Comparison of ENCODE assay signal across 22 cellular contexts in the genomic region with DNA sequence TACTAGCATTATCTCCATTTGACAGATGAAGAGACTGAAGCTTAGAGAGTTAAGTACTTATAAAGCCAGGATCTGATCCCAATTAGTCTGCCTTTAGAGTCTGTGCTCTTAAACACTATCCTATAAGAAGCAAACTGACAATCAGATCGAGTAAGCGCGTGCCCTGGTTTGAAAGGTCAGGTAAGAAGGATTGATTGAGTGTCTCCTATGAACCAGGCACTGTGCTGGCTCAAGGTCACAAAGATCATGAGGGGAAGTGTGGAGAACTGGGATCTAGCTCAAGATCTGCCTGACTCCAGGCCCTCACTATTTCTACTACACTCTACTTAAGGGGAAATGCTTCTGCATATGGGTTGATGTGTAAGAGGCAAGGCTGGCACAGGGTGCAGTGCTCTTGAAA.
DNase-seq lines count a peak whose midpoint lies in the region; ATAC-seq, FAIRE-seq and TF ChIP-seq lines count a peak whose summit lies in the region.
"Had no signal": no experiment of that assay in that cellular context is flagged by ENCODE, and none has a peak within 500 bp of the region (broad histone marks: within the 10 kb centered on the region; RNA-seq: fewer than 3 reads in every experiment).

No MANE protein-coding gene starts in this region.

- H3K9me3 Mint-ChIP-seq in neural progenitor cell: peaks cover 28% of the 10 kb centered on the region

- no peak for FAIRE-seq in bronchial epithelial cell (lab: Jason Lieb, UNC)

- H3K36me3 ChIP-seq in HCT116 (ENCODE audit: control insufficient read depth in 1 of 2, insufficient read depth in 2 of 2, low read length in 2 of 2) (no peaks in the 10 kb centered on the region), bronchial epithelial cell (ENCODE audit: control insufficient read depth, insufficient read depth, low read length) (no peaks in the 10 kb centered on the region), neural progenitor cell (no peaks in the 10 kb centered on the region)
- H3K36me3 ChIP-seq in effector memory CD4-positive, alpha-beta T cell (ENCODE audit: control insufficient read depth, insufficient read depth, low read length): no peaks in the 10 kb centered on the region
- H3K36me3 ChIP-seq: esophagus muscularis mucosa, gastroesophageal sphincter, thyroid gland had no signal

- no peak for TF ChIP-seq RAD21 in HCT116 (IDR thresholded peaks at IDR 0.05; ENCODE audit: low read depth)

- no peak overlapping the region for H2AFZ ChIP-seq in HCT116 (ENCODE audit: low read depth, low read length, poor library complexity, severe bottlenecking)
- no peak overlapping the region for H2AFZ ChIP-seq in neural progenitor cell (replicated peaks)

- H3K79me2 ChIP-seq in HCT116 (ENCODE audit: insufficient read depth, low read length) (no peaks in the 10 kb centered on the region), neural progenitor cell (ENCODE audit: low read depth) (peaks cover 36% of the 10 kb centered on the region)

- H3K4me1 ChIP-seq in HCT116 (ENCODE audit: control insufficient read depth in 1 of 2, insufficient read depth in 2 of 2, low read length in 2 of 2): peaks cover 12 to 47% of the 10 kb centered on the region in 2 experiments
- H3K4me1 ChIP-seq in neural progenitor cell: peaks cover 57% of the 10 kb centered on the region
- no peaks in the 10 kb centered on the region for H3K4me1 ChIP-seq in effector memory CD4-positive, alpha-beta T cell (ENCODE audit: control insufficient read depth, insufficient read depth, low read length, poor library complexity, severe bottlenecking)

- TF ChIP-seq POLR2A in HCT116 (IDR thresholded peaks at IDR 0.05; ENCODE audit: borderline replicate concordance, extremely low read depth, insufficient read depth, insufficient read length): no peak

- intact Hi-C loops in HCT116 (cut with micrococcal nuclease): no loop called here

- H3K9me3 ChIP-seq in HCT116 (ENCODE audit: control insufficient read depth in 1 of 2, insufficient read depth in 1 of 2, low read depth in 1 of 2, low read length in 2 of 2) (no peaks in the 10 kb centered on the region), neural progenitor cell (ENCODE audit: low read depth) (peaks cover 6% of the 10 kb centered on the region)
- no peaks in the 10 kb centered on the region for H3K9me3 ChIP-seq in effector memory CD4-positive, alpha-beta T cell (ENCODE audit: control insufficient read depth, low read length)
- H3K9me3 ChIP-seq: esophagus muscularis mucosa, gastroesophageal sphincter, thyroid gland had no signal

- no TSS peak for BruUV-seq in HCT116 (replicated peaks; lab: Mats Ljungman, UMichigan)

- DNase-seq in HCT116 (ENCODE audit: low read depth, low spot score) (no peak), NCI-H82 treated with DMSO at 0.1 percent for 48 hours (lab: John Stamatoyannopoulos, UW; ENCODE audit: unreplicated experiment) (peak; percentile 99), bronchial epithelial cell (ENCODE audit: low read depth) (peak; percentile 53), neural progenitor cell (ENCODE audit: low spot score) (no peak), globus pallidus (ENCODE audit: low spot score) (no peak)
- DNase-seq in effector memory CD4-positive, alpha-beta T cell: no peak
- DNase-seq: activated CD4-positive, alpha-beta T cell treated with anti-CD3 and anti-CD28 coated beads, Interleukin-2, amount 50 U/mL, for 4 hours; activated gamma-delta T cell treated with Interleukin-2 at 50 U/mL for 16 hours; CD4-positive, CD25-positive, alpha-beta regulatory T cell; GDM1; naive thymus-derived CD8-positive, alpha-beta T cell; NCI-H187 treated with DMSO at 0.1 percent for 48 hours; posterior cingulate gyrus; stimulated activated CD4-positive, alpha-beta T cell treated with anti-CD3 and anti-CD28 coated beads, Interleukin-1b, Interleukin-23, amount 100 ng/mL, for 48 hours; stimulated activated naive CD8-positive, alpha-beta T cell treated with anti-CD3 and anti-CD28 coated beads, Interleukin-15, Interleukin-2, amounts not matched to agents 100 U/mL and 50 U/mL, for 24 hours; thyroid gland had no signal

- no peaks in the 10 kb centered on the region for H3K9me2 ChIP-seq in HCT116 (ENCODE audit: insufficient read depth)

- H3K9ac ChIP-seq in HCT116 (ENCODE audit: low read length) (no peak overlapping the region), neural progenitor cell (no peak overlapping the region)

- peaks cover 53% of the 10 kb centered on the region for H3K4me1 Mint-ChIP-seq in neural progenitor cell

- H3K27me3 Mint-ChIP-seq in neural progenitor cell (ENCODE audit: insufficient read depth, low read depth): peaks cover 7% of the 10 kb centered on the region

- H4K20me1 ChIP-seq in HCT116 (ENCODE audit: insufficient read depth): no peaks in the 10 kb centered on the region
- no peaks in the 10 kb centered on the region for H4K20me1 ChIP-seq in neural progenitor cell (ENCODE audit: low read depth)

- H3K4me3 Mint-ChIP-seq in neural progenitor cell: no peak overlapping the region
- H3K4me3 Mint-ChIP-seq: CD4-positive, CD25-positive, alpha-beta regulatory T cell; memory B cell; naive thymus-derived CD8-positive, alpha-beta T cell had no signal

- H3K36me3 Mint-ChIP-seq in neural progenitor cell: peaks cover 3% of the 10 kb centered on the region
- H3K36me3 Mint-ChIP-seq: CD4-positive, CD25-positive, alpha-beta regulatory T cell; memory B cell; naive thymus-derived CD8-positive, alpha-beta T cell had no signal

- H3K27me3 ChIP-seq in HCT116 (ENCODE audit: insufficient read depth, low read length) (no peaks in the 10 kb centered on the region), bronchial epithelial cell (ENCODE audit: control insufficient read depth, insufficient read depth, low read length) (no peaks in the 10 kb centered on the region), neural progenitor cell (no peaks in the 10 kb centered on the region)
- H3K27me3 ChIP-seq in effector memory CD4-positive, alpha-beta T cell (replicated peaks; ENCODE audit: control insufficient read depth, insufficient read depth, low read length, poor library complexity, severe bottlenecking): no peaks in the 10 kb centered on the region
- H3K27me3 ChIP-seq: esophagus muscularis mucosa, gastroesophageal sphincter, thyroid gland had no signal

- H3F3A ChIP-seq in neural progenitor cell (ENCODE audit: low read depth): peaks cover 53% of the 10 kb centered on the region

- H3K27ac ChIP-seq in HCT116 (ENCODE audit: low read depth, low read length): no peak overlapping the region
- no peak overlapping the region for H3K27ac ChIP-seq in neural progenitor cell
- no peak overlapping the region for H3K27ac ChIP-seq in effector memory CD4-positive, alpha-beta T cell (ENCODE audit: insufficient read depth, low read length, poor library complexity, severe bottlenecking)

- H3K4me3 ChIP-seq in HCT116 (replicated peaks in 1 of 2; ENCODE audit: low read depth in 1 of 2, low read length in 2 of 2) (no peak overlapping the region), bronchial epithelial cell (ENCODE audit: low read depth, low read length) (no peak overlapping the region), neural progenitor cell (no peak overlapping the region)
- no peak overlapping the region for H3K4me3 ChIP-seq in effector memory CD4-positive, alpha-beta T cell (ENCODE audit: insufficient read depth, low read depth, low read length, poor library complexity, severe bottlenecking)
- H3K4me3 ChIP-seq: esophagus muscularis mucosa, gastroesophageal sphincter, thyroid gland had no signal

- no peak for TF ChIP-seq CTCF in HCT116 (IDR thresholded peaks at IDR 0.05 in 2 of 3, conservative IDR thresholded peaks at IDR 0.05 in 1 of 3; ENCODE audit: borderline replicate concordance in 1 of 3, insufficient read depth in 1 of 3, low read depth in 2 of 3, low read length in 2 of 3)
- TF ChIP-seq CTCF in bronchial epithelial cell (IDR thresholded peaks at IDR 0.05; ENCODE audit: insufficient read depth, low read length, severe bottlenecking): no peak
- no peak for TF ChIP-seq CTCF in neural progenitor cell (IDR thresholded peaks at IDR 0.05)

- CTCF ChIA-PET in HCT116 (lab: Charles Lee): interaction anchor here (2.3 kb wide), 1 partner anchor 13 kb away, joined by 11 read pairs; no protein-coding TSS in a partner anchor

- ATAC-seq in HCT116: no peak; the same call in 1 of the 2 replicates
- ATAC-seq in GM18517 (IDR thresholded peaks at IDR 0.05; ENCODE audit: unreplicated experiment): no peak
- no peak for ATAC-seq in HG03469 (IDR thresholded peaks at IDR 0.05; ENCODE audit: unreplicated experiment)
- ATAC-seq: gastroesophageal sphincter; naive thymus-derived CD8-positive, alpha-beta T cell; Right ventricle myocardium inferior; stimulated activated naive CD8-positive, alpha-beta T cell treated with anti-CD3 and anti-CD28 coated beads, Interleukin-15, Interleukin-2, amounts not matched to agents 100 U/mL and 50 U/mL, for 24 hours had no signal

- POLR2A ChIA-PET in HCT116 (lab: Charles Lee): no interaction called here

- H3K4me2 ChIP-seq in HCT116 (ENCODE audit: low read length) (peak overlapping the region; percentile 40), neural progenitor cell (peak overlapping the region; percentile 71)

- RAD21 ChIA-PET in HCT116 (lab: Charles Lee; ENCODE audit: low non-redundant PET in 1 of 2, low total read pairs in 2 of 2, uncharacterized antibody in 2 of 2, unreplicated experiment in 2 of 2): no interaction called here

- H3K27ac Mint-ChIP-seq in neural progenitor cell: peak overlapping the region; percentile 86
- H3K27ac Mint-ChIP-seq: memory B cell; naive thymus-derived CD8-positive, alpha-beta T cell had no signal

TF ChIP-seq in HCT116, 20 proteins besides CTCF, POLR2A, EP300 and RAD21:
- TF ChIP-seq ELF1 (IDR thresholded peaks at IDR 0.05; ENCODE audit: borderline replicate concordance, low read depth) (no peak), ZNF274 (IDR thresholded peaks at IDR 0.05; ENCODE audit: low read depth, low read length) (no peak), EZH2 (IDR thresholded peaks at IDR 0.05) (no peak)

Comparison
In these comparisons a context has a peak if more than half of its experiments do, and no peak if none do; other contexts are left out.
1. DNase-seq: peak in NCI-H82 treated with DMSO at 0.1 percent for 48 hours (single experiment) and bronchial epithelial cell (single experiment); none in HCT116 (single experiment), neural progenitor cell (single experiment), globus pallidus (single experiment) and effector memory CD4-positive, alpha-beta T cell (0 of 3).